Comparison of ENCODE assay signal across 8 cellular contexts in genomic region chr12:55142896-55143870, GRCh38. TPM values are rescaled to one million over a fixed set of nuclear protein-coding genes. Genes with fewer than 3 reads are reported as not detected.
A peak's percentile ranks its signal among the peaks of the same experiment; 100 is the strongest.
DNase-seq lines count a peak whose midpoint lies in the region; ATAC-seq and TF ChIP-seq lines count a peak whose summit lies in the region.

No MANE protein-coding gene starts in this region.

- H3K27ac Mint-ChIP-seq in T-cell (no peak overlapping the region), memory B cell (no peak overlapping the region)

- H3K4me3 Mint-ChIP-seq in T-cell (no peak overlapping the region), memory B cell (no peak overlapping the region)

- 10 to 12% methylated on average over 3 of the region's 3 CpGs for WGBS in transverse colon (ENCODE audit: low coverage in 1 of 2), 2 donors

- in situ Hi-C loops in ACHN (cut with HindIII; ENCODE audit: low pct_ligation_motif_present, low pct_unique_long_range_greater_than_20kb, low sequenced_read_pairs) (no loop called here), transverse colon (cut with MboI; ENCODE audit: low pct_ligation_motif_present in 1 of 4, low pct_unique_long_range_greater_than_20kb in 1 of 4, low sequenced_read_pairs in 3 of 4) (no loop called here)

- H3K9me3 ChIP-seq in colonic mucosa (no peaks in the 10 kb centered on the region), transverse colon (peaks cover 0 to 5% of the 10 kb centered on the region in 2 donors)

- DNase-seq in ACHN, result peak; percentile 77
- peak; percentile 14 for DNase-seq in GM10248 (ENCODE audit: extremely low spot score)
- peak; percentile 46 for DNase-seq in NCI-H1105 (lab: John Stamatoyannopoulos, UW)
- DNase-seq in T-cell, result peak in 21 of 34 experiments; percentile 2 to 43 (median 32)
- peak; percentile 46 for DNase-seq in colonic mucosa
- DNase-seq in memory B cell (ENCODE audit: low spot score in 2 of 2), result peak; percentile 9 to 47
- no peak for DNase-seq in transverse colon

- no peak overlapping the region for H3K27ac ChIP-seq in colonic mucosa
- H3K27ac ChIP-seq in transverse colon, result no peak overlapping the region

- TF ChIP-seq CTCF in GM10248 (IDR thresholded peaks at IDR 0.05; ENCODE audit: control extremely low read depth, extremely low read depth, low read depth, missing control alignments) (peak; percentile 75), colonic mucosa (IDR thresholded peaks at IDR 0.05) (peak; percentile 59), transverse colon (IDR thresholded peaks at IDR 0.05) (peak; percentile 18 to 61 (median 45))

- no peak overlapping the region for H3K9ac ChIP-seq in colonic mucosa (ENCODE audit: low read depth in 2 of 2, low read length in 2 of 2)

- H3K4me3 ChIP-seq in colonic mucosa, result no peak overlapping the region
- H3K4me3 ChIP-seq in transverse colon, result no peak overlapping the region

- intact Hi-C loops in colonic mucosa (cut with DNase I) (loop anchor here (10.0 kb wide), 1 partner anchor 148 kb away; no protein-coding TSS in a partner anchor), transverse colon (cut with DNase I; ENCODE audit: low total_unique reads) (no loop called here)

- CTCF ChIA-PET in GM10248 (lab: Yijun Ruan, JAX) (interaction anchor here (0.8 to 3.3 kb wide), 8 partner anchors 8 to 440 kb away, joined by 3 to 14 read pairs (median 4); no protein-coding TSS in a partner anchor), T-cell (lab: Charles Lee) (interaction anchor here (0.6 to 1.5 kb wide), 10 partner anchors 33 to 450 kb away, joined by 3 to 9 read pairs (median 4); no protein-coding TSS in a partner anchor)

- POLR2A ChIA-PET in GM10248 (lab: Yijun Ruan, JAX) (no interaction called here), T-cell (lab: Charles Lee) (no interaction called here)

- H3K27me3 ChIP-seq in colonic mucosa, result no peaks in the 10 kb centered on the region
- no peaks in the 10 kb centered on the region for H3K27me3 ChIP-seq in transverse colon

- H3K36me3 ChIP-seq in colonic mucosa, result no peaks in the 10 kb centered on the region
- H3K36me3 ChIP-seq in transverse colon, result no peaks in the 10 kb centered on the region

- H3K4me1 ChIP-seq in colonic mucosa (no peaks in the 10 kb centered on the region), transverse colon (no peaks in the 10 kb centered on the region)

- H3K36me3 Mint-ChIP-seq in T-cell (no peaks in the 10 kb centered on the region), memory B cell (peaks cover 2% of the 10 kb centered on the region)

- peaks cover 4 to 5% of the 10 kb centered on the region in 2 donors for H3K27me3 Mint-ChIP-seq in T-cell
- H3K27me3 Mint-ChIP-seq in memory B cell, result peaks cover 4% of the 10 kb centered on the region

- TF ChIP-seq POLR2A in transverse colon (IDR thresholded peaks at IDR 0.05), result no peak

- H3K9me3 Mint-ChIP-seq in T-cell (no peaks in the 10 kb centered on the region), memory B cell (peaks cover 2% of the 10 kb centered on the region)

- peaks cover 0 to 5% (median 4%) of the 10 kb centered on the region in 3 donors for H3K4me1 Mint-ChIP-seq in T-cell
- no peaks in the 10 kb centered on the region for H3K4me1 Mint-ChIP-seq in memory B cell

- no peak for ATAC-seq in T-cell (replicated peaks in 1 of 4)
- ATAC-seq in memory B cell (ENCODE audit: low read depth), result no peak
- no peak for ATAC-seq in HG03045 (IDR thresholded peaks at IDR 0.05; ENCODE audit: unreplicated experiment)

- no peak for TF ChIP-seq EP300 in transverse colon (IDR thresholded peaks at IDR 0.05; ENCODE audit: low read depth)

RNA-seq across cellular contexts. Expression of gene OR9K2, which starts 17.0 kb away (rescaled TPM):
- total RNA-seq in T-cell (not detected), colonic mucosa (not detected), transverse colon (not detected)
